Comparison of ENCODE assay signal across 15 cellular contexts in genomic region chrX:119762718-119763117, GRCh38. TPM values are rescaled to one million over a fixed set of nuclear protein-coding genes. Genes with fewer than 3 reads are reported as not detected.
DNase-seq lines count a peak whose midpoint lies in the region; ATAC-seq and TF ChIP-seq lines count a peak whose summit lies in the region.
"Had no signal": no experiment of that assay in that cellular context is flagged by ENCODE, and none has a peak within 500 bp of the region (broad histone marks: within the 10 kb centered on the region; RNA-seq: fewer than 3 reads in every experiment).

No MANE protein-coding gene starts in this region.

- H4K20me1 ChIP-seq in KMS-11 (ENCODE audit: insufficient read depth) = no peaks in the 10 kb centered on the region

- H3K27me3 Mint-ChIP-seq in T-helper 2 cell treated with Interferon-gamma antibody and Interleukin-4, amounts not matched to agents 5 μg/mL and 100 μg/mL, for 36 hours (ENCODE audit: low read depth) = no peaks in the 10 kb centered on the region

- peaks cover 21% of the 10 kb centered on the region for H3K4me1 Mint-ChIP-seq in T-helper 2 cell treated with Interferon-gamma antibody and Interleukin-4, amounts not matched to agents 5 μg/mL and 100 μg/mL, for 36 hours (ENCODE audit: low read depth)

- no peaks in the 10 kb centered on the region for H3K36me3 ChIP-seq in KMS-11 (ENCODE audit: insufficient read depth)
- H3K36me3 ChIP-seq in adipocyte (ENCODE audit: control insufficient read depth, insufficient read depth, low read length, severe bottlenecking) = no peaks in the 10 kb centered on the region
- H3K36me3 ChIP-seq in skeletal muscle satellite cell (ENCODE audit: insufficient read depth, low read length) = no peaks in the 10 kb centered on the region
- H3K36me3 ChIP-seq: tibial nerve had no signal

- H3K4me1 ChIP-seq in KMS-11 (ENCODE audit: low read depth, poor library complexity, severe bottlenecking) (peaks cover 50% of the 10 kb centered on the region), adipocyte (ENCODE audit: control insufficient read depth, insufficient read depth, low read length) (no peaks in the 10 kb centered on the region), skeletal muscle satellite cell (ENCODE audit: control insufficient read depth, insufficient read depth, low read length) (peaks cover 12% of the 10 kb centered on the region)
- H3K4me1 ChIP-seq: parathyroid adenoma had no signal

- H3K27ac ChIP-seq in KMS-11 = peak overlapping the region; percentile 65
- H3K27ac ChIP-seq: parathyroid adenoma, tibial nerve had no signal

- H3K9me3 Mint-ChIP-seq in T-helper 2 cell treated with Interferon-gamma antibody and Interleukin-4, amounts not matched to agents 5 μg/mL and 100 μg/mL, for 36 hours = no peaks in the 10 kb centered on the region

- H3K27me3 ChIP-seq in KMS-11 (ENCODE audit: insufficient read depth, low read depth) (no peaks in the 10 kb centered on the region), adipocyte (replicated peaks; ENCODE audit: control insufficient read depth, insufficient read depth, low read length) (peaks cover 12% of the 10 kb centered on the region), skeletal muscle satellite cell (ENCODE audit: control insufficient read depth, insufficient read depth, low read length) (no peaks in the 10 kb centered on the region)

- H3K4me3 ChIP-seq in KMS-11 (IDR thresholded peaks at IDR 0.05; ENCODE audit: insufficient read depth, low read depth, low read length) (no peak overlapping the region), adipocyte (ENCODE audit: low read length) (no peak overlapping the region), skeletal muscle satellite cell (ENCODE audit: low read length) (no peak overlapping the region)
- H3K4me3 ChIP-seq: tibial nerve had no signal

- H3K4me3 Mint-ChIP-seq in T-helper 2 cell treated with Interferon-gamma antibody and Interleukin-4, amounts not matched to agents 5 μg/mL and 100 μg/mL, for 36 hours = peak overlapping the region; percentile 6

- no peak for DNase-seq in T-helper 2 cell treated with Interferon-gamma antibody and Interleukin-4, amounts not matched to agents 5 μg/mL and 100 μg/mL, for 36 hours (ENCODE audit: low spot score)
- DNase-seq in T-helper 2 cell (no peak), adipocyte (ENCODE audit: low read depth) (peak; percentile 13), NCI-H82 (lab: John Stamatoyannopoulos, UW) (no peak)
- DNase-seq: activated CD4-positive, alpha-beta T cell treated with anti-CD3 and anti-CD28 coated beads for 1 hour; aorta; DND-41; NCI-H1694 treated with DMSO at 0.1 percent for 48 hours had no signal

- H3K9ac ChIP-seq in KMS-11 (peak overlapping the region; percentile 11; the same call in 1 of the 2 replicates), adipocyte (ENCODE audit: low read length) (no peak overlapping the region), skeletal muscle satellite cell (ENCODE audit: low read depth, low read length) (peak overlapping the region; percentile 18)
- H3K9ac ChIP-seq: parathyroid adenoma had no signal

- peak overlapping the region; percentile 57; the same call in 1 of the 2 replicates for H2AFZ ChIP-seq in KMS-11 (ENCODE audit: low read depth)

- H3K36me3 Mint-ChIP-seq in T-helper 2 cell treated with Interferon-gamma antibody and Interleukin-4, amounts not matched to agents 5 μg/mL and 100 μg/mL, for 36 hours (ENCODE audit: low read depth) = no peaks in the 10 kb centered on the region

- H3K27ac Mint-ChIP-seq in T-helper 2 cell treated with Interferon-gamma antibody and Interleukin-4, amounts not matched to agents 5 μg/mL and 100 μg/mL, for 36 hours = no peak overlapping the region

- H3K79me2 ChIP-seq in KMS-11 (ENCODE audit: insufficient read depth, low read depth) = peaks cover 5% of the 10 kb centered on the region; the same call in 1 of the 2 replicates
- H3K79me2 ChIP-seq: parathyroid adenoma had no signal

- H3K4me2 ChIP-seq in KMS-11 (peak overlapping the region; percentile 72), skeletal muscle satellite cell (ENCODE audit: low read length) (peak overlapping the region; percentile 51)

- no peak for TF ChIP-seq CTCF in KMS-11 (conservative IDR thresholded peaks at IDR 0.05; ENCODE audit: low read depth, low read length)

- ATAC-seq in HG02759 (IDR thresholded peaks at IDR 0.05; ENCODE audit: unreplicated experiment) = no peak
- ATAC-seq in GM21423 (IDR thresholded peaks at IDR 0.05; ENCODE audit: unreplicated experiment) = no peak

- H3K9me3 ChIP-seq in adipocyte (ENCODE audit: control insufficient read depth, low read length) (no peaks in the 10 kb centered on the region), skeletal muscle satellite cell (replicated peaks; ENCODE audit: low read length) (no peaks in the 10 kb centered on the region)
- H3K9me3 ChIP-seq: tibial nerve had no signal

RNA-seq across cellular contexts. Expression of gene SOWAHD, which starts 4.3 kb away (rescaled TPM):
- total RNA-seq in skeletal muscle satellite cell (2012; rRNA removed) = 0.22 TPM in 1 of 2 replicates, not detected in the other
- total RNA-seq: A673 had no signal

RNA-seq across cellular contexts. Expression of gene RPL39, which starts 28.7 kb away (rescaled TPM):
- 1,100 and 2,151 TPM in 2 replicates for total RNA-seq in skeletal muscle satellite cell (2012; rRNA removed)
